3 cellular contexts compared by ENCODE assay signal in genomic region chr2:241852116-241852980, GRCh38.
TF ChIP-seq lines count a peak whose summit lies in the region.

No MANE protein-coding gene starts in this region.

TF ChIP-seq in SK-N-SH, 30 proteins besides CTCF, POLR2A, EP300 and RAD21 (continues in another document):
- TF ChIP-seq MEF2A (IDR thresholded peaks at IDR 0.05; ENCODE audit: borderline replicate concordance, low read depth) (no peak), MXI1 (IDR thresholded peaks at IDR 0.05; ENCODE audit: low read depth, low read length) (no peak), YY1 (IDR thresholded peaks at IDR 0.05; ENCODE audit: low read depth) (no peak), ELF1 (IDR thresholded peaks at IDR 0.05) (no peak), FOXM1 (IDR thresholded peaks at IDR 0.05; ENCODE audit: low read depth) (no peak), RCOR1 (IDR thresholded peaks at IDR 0.05; ENCODE audit: low read length) (no peak), NRF1 (IDR thresholded peaks at IDR 0.05; ENCODE audit: low read depth, low read length) (no peak), REST (IDR thresholded peaks at IDR 0.05; ENCODE audit: low read depth, low read length) (no peak), GATA2 (CRISPR knock-in tag; IDR thresholded peaks at IDR 0.05) (no peak), SIN3A (IDR thresholded peaks at IDR 0.05; ENCODE audit: borderline replicate concordance, low read depth, low read length) (no peak), JUND (IDR thresholded peaks at IDR 0.05) (no peak), RFX5 (IDR thresholded peaks at IDR 0.05; ENCODE audit: low read length) (no peak), CHD2 (IDR thresholded peaks at IDR 0.05; ENCODE audit: low read length, partially characterized antibody) (no peak), FOXJ3 (CRISPR knock-in tag; IDR thresholded peaks at IDR 0.05) (no peak), TCF12 (IDR thresholded peaks at IDR 0.05) (no peak), TAF1 (IDR thresholded peaks at IDR 0.05; ENCODE audit: borderline replicate concordance, low read depth, low read length) (no peak)
- TF ChIP-seq, protein P1, sequence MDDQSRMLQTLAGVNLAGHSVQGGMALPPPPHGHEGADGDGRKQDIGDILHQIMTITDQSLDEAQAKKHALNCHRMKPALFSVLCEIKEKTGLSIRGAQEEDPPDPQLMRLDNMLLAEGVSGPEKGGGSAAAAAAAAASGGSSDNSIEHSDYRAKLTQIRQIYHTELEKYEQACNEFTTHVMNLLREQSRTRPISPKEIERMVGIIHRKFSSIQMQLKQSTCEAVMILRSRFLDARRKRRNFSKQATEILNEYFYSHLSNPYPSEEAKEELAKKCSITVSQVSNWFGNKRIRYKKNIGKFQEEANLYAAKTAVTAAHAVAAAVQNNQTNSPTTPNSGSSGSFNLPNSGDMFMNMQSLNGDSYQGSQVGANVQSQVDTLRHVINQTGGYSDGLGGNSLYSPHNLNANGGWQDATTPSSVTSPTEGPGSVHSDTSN (IDR thresholded peaks at IDR 0.05), result no peak
- TF ChIP-seq, protein P2, sequence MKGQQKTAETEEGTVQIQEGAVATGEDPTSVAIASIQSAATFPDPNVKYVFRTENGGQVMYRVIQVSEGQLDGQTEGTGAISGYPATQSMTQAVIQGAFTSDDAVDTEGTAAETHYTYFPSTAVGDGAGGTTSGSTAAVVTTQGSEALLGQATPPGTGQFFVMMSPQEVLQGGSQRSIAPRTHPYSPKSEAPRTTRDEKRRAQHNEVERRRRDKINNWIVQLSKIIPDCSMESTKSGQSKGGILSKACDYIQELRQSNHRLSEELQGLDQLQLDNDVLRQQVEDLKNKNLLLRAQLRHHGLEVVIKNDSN (IDR thresholded peaks at IDR 0.05; ENCODE audit: borderline replicate concordance, low read depth), result no peak

TF ChIP-seq in SK-N-SH treated with all-trans-retinoic acid at 6 μM for 48 hours, 23 proteins besides CTCF, POLR2A, EP300 and RAD21 (continues in another document):
- TF ChIP-seq ZC3H10 (CRISPR knock-in tag; IDR thresholded peaks at IDR 0.05) (no peak), ISL1 (CRISPR knock-in tag; IDR thresholded peaks at IDR 0.05) (no peak), PATZ1 (CRISPR knock-in tag; IDR thresholded peaks at IDR 0.05; ENCODE audit: borderline replicate concordance) (no peak), ESRRG (CRISPR knock-in tag; IDR thresholded peaks at IDR 0.05) (no peak), RARB (CRISPR knock-in tag; IDR thresholded peaks at IDR 0.05) (no peak), ARNTL (CRISPR knock-in tag; IDR thresholded peaks at IDR 0.05; ENCODE audit: borderline replicate concordance, low read depth) (no peak), ZFP3 (CRISPR knock-in tag; IDR thresholded peaks at IDR 0.05) (no peak), BACH2 (CRISPR knock-in tag; IDR thresholded peaks at IDR 0.05; ENCODE audit: borderline replicate concordance) (no peak), ZNF8 (CRISPR knock-in tag; IDR thresholded peaks at IDR 0.05) (no peak), ZFP30 (CRISPR knock-in tag; IDR thresholded peaks at IDR 0.05) (no peak), GLIS3 (CRISPR knock-in tag; IDR thresholded peaks at IDR 0.05) (no peak), PPARA (CRISPR knock-in tag; IDR thresholded peaks at IDR 0.05; ENCODE audit: borderline replicate concordance) (no peak), ZNF70 (CRISPR knock-in tag; IDR thresholded peaks at IDR 0.05) (no peak), OSR1 (CRISPR knock-in tag; IDR thresholded peaks at IDR 0.05) (no peak), TCF4 (CRISPR knock-in tag; IDR thresholded peaks at IDR 0.05; ENCODE audit: borderline replicate concordance) (no peak)
- TF ChIP-seq, protein P3, sequence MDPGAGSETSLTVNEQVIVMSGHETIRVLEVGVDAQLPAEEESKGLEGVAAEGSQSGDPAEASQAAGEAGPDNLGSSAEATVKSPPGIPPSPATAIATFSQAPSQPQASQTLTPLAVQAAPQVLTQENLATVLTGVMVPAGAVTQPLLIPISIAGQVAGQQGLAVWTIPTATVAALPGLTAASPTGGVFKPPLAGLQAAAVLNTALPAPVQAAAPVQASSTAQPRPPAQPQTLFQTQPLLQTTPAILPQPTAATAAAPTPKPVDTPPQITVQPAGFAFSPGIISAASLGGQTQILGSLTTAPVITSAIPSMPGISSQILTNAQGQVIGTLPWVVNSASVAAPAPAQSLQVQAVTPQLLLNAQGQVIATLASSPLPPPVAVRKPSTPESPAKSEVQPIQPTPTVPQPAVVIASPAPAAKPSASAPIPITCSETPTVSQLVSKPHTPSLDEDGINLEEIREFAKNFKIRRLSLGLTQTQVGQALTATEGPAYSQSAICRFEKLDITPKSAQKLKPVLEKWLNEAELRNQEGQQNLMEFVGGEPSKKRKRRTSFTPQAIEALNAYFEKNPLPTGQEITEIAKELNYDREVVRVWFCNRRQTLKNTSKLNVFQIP (CRISPR knock-in tag; IDR thresholded peaks at IDR 0.05; ENCODE audit: borderline replicate concordance, low read depth), result no peak
- TF ChIP-seq, protein P4, sequence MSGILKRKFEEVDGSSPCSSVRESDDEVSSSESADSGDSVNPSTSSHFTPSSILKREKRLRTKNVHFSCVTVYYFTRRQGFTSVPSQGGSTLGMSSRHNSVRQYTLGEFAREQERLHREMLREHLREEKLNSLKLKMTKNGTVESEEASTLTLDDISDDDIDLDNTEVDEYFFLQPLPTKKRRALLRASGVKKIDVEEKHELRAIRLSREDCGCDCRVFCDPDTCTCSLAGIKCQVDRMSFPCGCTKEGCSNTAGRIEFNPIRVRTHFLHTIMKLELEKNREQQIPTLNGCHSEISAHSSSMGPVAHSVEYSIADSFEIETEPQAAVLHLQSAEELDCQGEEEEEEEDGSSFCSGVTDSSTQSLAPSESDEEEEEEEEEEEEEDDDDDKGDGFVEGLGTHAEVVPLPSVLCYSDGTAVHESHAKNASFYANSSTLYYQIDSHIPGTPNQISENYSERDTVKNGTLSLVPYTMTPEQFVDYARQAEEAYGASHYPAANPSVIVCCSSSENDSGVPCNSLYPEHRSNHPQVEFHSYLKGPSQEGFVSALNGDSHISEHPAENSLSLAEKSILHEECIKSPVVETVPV (CRISPR knock-in tag; IDR thresholded peaks at IDR 0.05), result no peak

TF ChIP-seq in K562, 482 proteins besides CTCF, POLR2A, EP300 and RAD21 (continues in another document):
- no peak for TF ChIP-seq RBM39 (optimal IDR thresholded peaks at IDR 0.05; ENCODE audit: low read depth, low read length)
- no peak for TF ChIP-seq ZNF408 (CRISPR knock-in tag; IDR thresholded peaks at IDR 0.05; ENCODE audit: low read depth)
- TF ChIP-seq, protein P5, sequence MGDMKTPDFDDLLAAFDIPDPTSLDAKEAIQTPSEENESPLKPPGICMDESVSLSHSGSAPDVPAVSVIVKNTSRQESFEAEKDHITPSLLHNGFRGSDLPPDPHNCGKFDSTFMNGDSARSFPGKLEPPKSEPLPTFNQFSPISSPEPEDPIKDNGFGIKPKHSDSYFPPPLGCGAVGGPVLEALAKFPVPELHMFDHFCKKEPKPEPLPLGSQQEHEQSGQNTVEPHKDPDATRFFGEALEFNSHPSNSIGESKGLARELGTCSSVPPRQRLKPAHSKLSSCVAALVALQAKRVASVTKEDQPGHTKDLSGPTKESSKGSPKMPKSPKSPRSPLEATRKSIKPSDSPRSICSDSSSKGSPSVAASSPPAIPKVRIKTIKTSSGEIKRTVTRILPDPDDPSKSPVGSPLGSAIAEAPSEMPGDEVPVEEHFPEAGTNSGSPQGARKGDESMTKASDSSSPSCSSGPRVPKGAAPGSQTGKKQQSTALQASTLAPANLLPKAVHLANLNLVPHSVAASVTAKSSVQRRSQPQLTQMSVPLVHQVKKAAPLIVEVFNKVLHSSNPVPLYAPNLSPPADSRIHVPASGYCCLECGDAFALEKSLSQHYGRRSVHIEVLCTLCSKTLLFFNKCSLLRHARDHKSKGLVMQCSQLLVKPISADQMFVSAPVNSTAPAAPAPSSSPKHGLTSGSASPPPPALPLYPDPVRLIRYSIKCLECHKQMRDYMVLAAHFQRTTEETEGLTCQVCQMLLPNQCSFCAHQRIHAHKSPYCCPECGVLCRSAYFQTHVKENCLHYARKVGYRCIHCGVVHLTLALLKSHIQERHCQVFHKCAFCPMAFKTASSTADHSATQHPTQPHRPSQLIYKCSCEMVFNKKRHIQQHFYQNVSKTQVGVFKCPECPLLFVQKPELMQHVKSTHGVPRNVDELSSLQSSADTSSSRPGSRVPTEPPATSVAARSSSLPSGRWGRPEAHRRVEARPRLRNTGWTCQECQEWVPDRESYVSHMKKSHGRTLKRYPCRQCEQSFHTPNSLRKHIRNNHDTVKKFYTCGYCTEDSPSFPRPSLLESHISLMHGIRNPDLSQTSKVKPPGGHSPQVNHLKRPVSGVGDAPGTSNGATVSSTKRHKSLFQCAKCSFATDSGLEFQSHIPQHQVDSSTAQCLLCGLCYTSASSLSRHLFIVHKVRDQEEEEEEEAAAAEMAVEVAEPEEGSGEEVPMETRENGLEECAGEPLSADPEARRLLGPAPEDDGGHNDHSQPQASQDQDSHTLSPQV (IDR thresholded peaks at IDR 0.05), result no peak
- TF ChIP-seq, protein P6, sequence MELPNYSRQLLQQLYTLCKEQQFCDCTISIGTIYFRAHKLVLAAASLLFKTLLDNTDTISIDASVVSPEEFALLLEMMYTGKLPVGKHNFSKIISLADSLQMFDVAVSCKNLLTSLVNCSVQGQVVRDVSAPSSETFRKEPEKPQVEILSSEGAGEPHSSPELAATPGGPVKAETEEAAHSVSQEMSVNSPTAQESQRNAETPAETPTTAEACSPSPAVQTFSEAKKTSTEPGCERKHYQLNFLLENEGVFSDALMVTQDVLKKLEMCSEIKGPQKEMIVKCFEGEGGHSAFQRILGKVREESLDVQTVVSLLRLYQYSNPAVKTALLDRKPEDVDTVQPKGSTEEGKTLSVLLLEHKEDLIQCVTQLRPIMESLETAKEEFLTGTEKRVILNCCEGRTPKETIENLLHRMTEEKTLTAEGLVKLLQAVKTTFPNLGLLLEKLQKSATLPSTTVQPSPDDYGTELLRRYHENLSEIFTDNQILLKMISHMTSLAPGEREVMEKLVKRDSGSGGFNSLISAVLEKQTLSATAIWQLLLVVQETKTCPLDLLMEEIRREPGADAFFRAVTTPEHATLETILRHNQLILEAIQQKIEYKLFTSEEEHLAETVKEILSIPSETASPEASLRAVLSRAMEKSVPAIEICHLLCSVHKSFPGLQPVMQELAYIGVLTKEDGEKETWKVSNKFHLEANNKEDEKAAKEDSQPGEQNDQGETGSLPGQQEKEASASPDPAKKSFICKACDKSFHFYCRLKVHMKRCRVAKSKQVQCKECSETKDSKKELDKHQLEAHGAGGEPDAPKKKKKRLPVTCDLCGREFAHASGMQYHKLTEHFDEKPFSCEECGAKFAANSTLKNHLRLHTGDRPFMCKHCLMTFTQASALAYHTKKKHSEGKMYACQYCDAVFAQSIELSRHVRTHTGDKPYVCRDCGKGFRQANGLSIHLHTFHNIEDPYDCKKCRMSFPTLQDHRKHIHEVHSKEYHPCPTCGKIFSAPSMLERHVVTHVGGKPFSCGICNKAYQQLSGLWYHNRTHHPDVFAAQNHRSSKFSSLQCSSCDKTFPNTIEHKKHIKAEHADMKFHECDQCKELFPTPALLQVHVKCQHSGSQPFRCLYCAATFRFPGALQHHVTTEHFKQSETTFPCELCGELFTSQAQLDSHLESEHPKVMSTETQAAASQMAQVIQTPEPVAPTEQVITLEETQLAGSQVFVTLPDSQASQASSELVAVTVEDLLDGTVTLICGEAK (IDR thresholded peaks at IDR 0.05), result no peak
- TF ChIP-seq, protein P6 (CRISPR knock-in tag; IDR thresholded peaks at IDR 0.05), result no peak
- TF ChIP-seq NR2C1 (IDR thresholded peaks at IDR 0.05), result no peak
- TF ChIP-seq NR2C1 (tag; IDR thresholded peaks at IDR 0.05), result peak; percentile 27; the same call in 1 of the 2 replicates
- no peak for TF ChIP-seq DACH1 (IDR thresholded peaks at IDR 0.05; ENCODE audit: partially characterized antibody)
- no peak for TF ChIP-seq MXD1 (CRISPR knock-in tag; IDR thresholded peaks at IDR 0.05; ENCODE audit: borderline replicate concordance, poor library complexity, severe bottlenecking)
- no peak for TF ChIP-seq NKRF (IDR thresholded peaks at IDR 0.05; ENCODE audit: borderline replicate concordance)
- TF ChIP-seq, protein P7, sequence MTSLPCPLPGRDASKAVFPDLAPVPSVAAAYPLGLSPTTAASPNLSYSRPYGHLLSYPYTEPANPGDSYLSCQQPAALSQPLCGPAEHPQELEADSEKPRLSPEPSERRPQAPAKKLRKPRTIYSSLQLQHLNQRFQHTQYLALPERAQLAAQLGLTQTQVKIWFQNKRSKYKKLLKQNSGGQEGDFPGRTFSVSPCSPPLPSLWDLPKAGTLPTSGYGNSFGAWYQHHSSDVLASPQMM (CRISPR knock-in tag; IDR thresholded peaks at IDR 0.05), result no peak
